Comparison of ENCODE assay signal across 2 cellular contexts in genomic region chr3:64896173-64896925, GRCh38.
TF ChIP-seq lines count a peak whose summit lies in the region.

No MANE protein-coding gene starts in this region.

TF ChIP-seq in liver, 16 proteins besides CTCF, POLR2A, EP300 and RAD21 (continued from another document):
- no peak for TF ChIP-seq RXRA (IDR thresholded peaks at IDR 0.05)
- no peak for TF ChIP-seq HNF4G (IDR thresholded peaks at IDR 0.05)
- TF ChIP-seq, protein P1, sequence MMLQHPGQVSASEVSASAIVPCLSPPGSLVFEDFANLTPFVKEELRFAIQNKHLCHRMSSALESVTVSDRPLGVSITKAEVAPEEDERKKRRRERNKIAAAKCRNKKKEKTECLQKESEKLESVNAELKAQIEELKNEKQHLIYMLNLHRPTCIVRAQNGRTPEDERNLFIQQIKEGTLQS (IDR thresholded peaks at IDR 0.05), result no peak
- TF ChIP-seq HNF4A (conservative IDR thresholded peaks at IDR 0.05), result no peak
- TF ChIP-seq FOXA1 (IDR thresholded peaks at IDR 0.05), result no peak
- no peak for TF ChIP-seq ZBTB33 (IDR thresholded peaks at IDR 0.05)
- no peak for TF ChIP-seq SP1 (IDR thresholded peaks at IDR 0.05)
- no peak for TF ChIP-seq FOXA2 (IDR thresholded peaks at IDR 0.05)
- TF ChIP-seq, protein P2, sequence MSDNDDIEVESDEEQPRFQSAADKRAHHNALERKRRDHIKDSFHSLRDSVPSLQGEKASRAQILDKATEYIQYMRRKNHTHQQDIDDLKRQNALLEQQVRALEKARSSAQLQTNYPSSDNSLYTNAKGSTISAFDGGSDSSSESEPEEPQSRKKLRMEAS (IDR thresholded peaks at IDR 0.05), result no peak
TF ChIP-seq in liver: peak in this region for 0.

TF ChIP-seq in HepG2, 621 proteins besides CTCF, POLR2A, EP300 and RAD21 (continued from another document):
- TF ChIP-seq PRDM15 (CRISPR knock-in tag; IDR thresholded peaks at IDR 0.05) (no peak), ZNF564 (CRISPR knock-in tag; IDR thresholded peaks at IDR 0.05) (no peak), TBX2 (CRISPR knock-in tag; IDR thresholded peaks at IDR 0.05; ENCODE audit: borderline replicate concordance) (no peak), ZNF839 (CRISPR knock-in tag; IDR thresholded peaks at IDR 0.05; ENCODE audit: borderline replicate concordance) (no peak), SNAI1 (CRISPR knock-in tag; IDR thresholded peaks at IDR 0.05; ENCODE audit: borderline replicate concordance) (no peak)
- TF ChIP-seq, protein P3, sequence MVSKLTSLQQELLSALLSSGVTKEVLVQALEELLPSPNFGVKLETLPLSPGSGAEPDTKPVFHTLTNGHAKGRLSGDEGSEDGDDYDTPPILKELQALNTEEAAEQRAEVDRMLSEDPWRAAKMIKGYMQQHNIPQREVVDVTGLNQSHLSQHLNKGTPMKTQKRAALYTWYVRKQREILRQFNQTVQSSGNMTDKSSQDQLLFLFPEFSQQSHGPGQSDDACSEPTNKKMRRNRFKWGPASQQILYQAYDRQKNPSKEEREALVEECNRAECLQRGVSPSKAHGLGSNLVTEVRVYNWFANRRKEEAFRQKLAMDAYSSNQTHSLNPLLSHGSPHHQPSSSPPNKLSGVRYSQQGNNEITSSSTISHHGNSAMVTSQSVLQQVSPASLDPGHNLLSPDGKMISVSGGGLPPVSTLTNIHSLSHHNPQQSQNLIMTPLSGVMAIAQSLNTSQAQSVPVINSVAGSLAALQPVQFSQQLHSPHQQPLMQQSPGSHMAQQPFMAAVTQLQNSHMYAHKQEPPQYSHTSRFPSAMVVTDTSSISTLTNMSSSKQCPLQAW (CRISPR knock-in tag; IDR thresholded peaks at IDR 0.05), result no peak
